Comparison of ENCODE assay signal across 7 cellular contexts in the genomic region with DNA sequence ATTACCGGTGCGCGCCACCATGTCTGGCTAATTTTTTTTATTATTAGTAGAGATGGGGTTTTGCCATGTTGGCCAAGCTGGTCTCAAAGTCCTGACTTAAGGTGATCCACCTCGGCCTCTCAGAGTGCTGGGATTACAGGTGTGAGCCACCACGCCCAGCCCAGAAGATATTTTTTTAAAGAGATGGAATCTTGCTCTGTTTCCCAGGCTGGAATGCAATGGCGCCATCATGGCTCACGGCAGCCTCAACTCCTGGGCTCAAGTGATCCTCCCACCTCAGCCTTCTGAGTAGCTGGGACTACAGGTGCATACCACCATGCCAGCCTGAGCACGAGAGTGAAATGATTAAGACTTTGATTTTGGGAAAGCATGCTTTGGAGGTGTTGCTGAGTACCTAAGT. TPM values are rescaled to one million over a fixed set of nuclear protein-coding genes. Genes with fewer than 3 reads are reported as not detected.
DNase-seq lines count a peak whose midpoint lies in the region; ATAC-seq and TF ChIP-seq lines count a peak whose summit lies in the region.
"Not testable (repeated sequence)": the region's sequence is repeated elsewhere in the genome, so short reads cannot be mapped to it uniquely, and the experiment has no call there.

No MANE protein-coding gene starts in this region.

- H3K27me3 Mint-ChIP-seq in GM23338 (ENCODE audit: insufficient read depth, low read depth, poor library complexity); T-helper 17 cell; activated CD4-positive, alpha-beta memory T cell treated with anti-CD3 and anti-CD28 coated beads, Interleukin-2, amount 10 ng/mL, durations not matched to agents 7 days and 5 days; activated T-helper 2 cell treated with anti-CD3 and anti-CD28 coated beads, Interferon-gamma antibody, Interleukin-2, Interleukin-4, amounts not matched to agents 10 μg/mL and 5 μg/mL and 100 μg/mL, durations not matched to agents 14 hours and 24 hours and 36 hours (ENCODE audit: low read depth); natural killer cell treated with Interleukin-12 subunit alpha and Interleukin-12 subunit beta and Interleukin-15 and Interleukin-18, amount 100 ng/mL, for 72 hours: not testable (repeated sequence)

- not testable (repeated sequence) for DNase-seq in GM23338 (ENCODE audit: low spot score); T-helper 17 cell; activated CD4-positive, alpha-beta memory T cell treated with anti-CD3 and anti-CD28 coated beads, Interleukin-2, amount 10 ng/mL, durations not matched to agents 7 days and 5 days; activated T-helper 2 cell treated with anti-CD3 and anti-CD28 coated beads, Interferon-gamma antibody, Interleukin-2, Interleukin-4, amounts not matched to agents 10 μg/mL and 5 μg/mL and 100 μg/mL, durations not matched to agents 14 hours and 24 hours and 36 hours (ENCODE audit: low spot score); natural killer cell treated with Interleukin-12 subunit alpha and Interleukin-12 subunit beta and Interleukin-15 and Interleukin-18, amount 100 ng/mL, for 72 hours (ENCODE audit: low spot score); stimulated activated effector memory CD8-positive, alpha-beta T cell treated with anti-CD3 and anti-CD28 coated beads, Interleukin-12 subunit alpha, Interleukin-12 subunit beta, amount 100 ng/mL, for 72 hours (ENCODE audit: low spot score in 2 of 2)

- H3K4me3 Mint-ChIP-seq in GM23338; T-helper 17 cell; activated CD4-positive, alpha-beta memory T cell treated with anti-CD3 and anti-CD28 coated beads, Interleukin-2, amount 10 ng/mL, durations not matched to agents 7 days and 5 days; activated T-helper 2 cell treated with anti-CD3 and anti-CD28 coated beads, Interferon-gamma antibody, Interleukin-2, Interleukin-4, amounts not matched to agents 10 μg/mL and 5 μg/mL and 100 μg/mL, durations not matched to agents 14 hours and 24 hours and 36 hours (ENCODE audit: low read depth); natural killer cell treated with Interleukin-12 subunit alpha and Interleukin-12 subunit beta and Interleukin-15 and Interleukin-18, amount 100 ng/mL, for 72 hours; stimulated activated effector memory CD8-positive, alpha-beta T cell treated with anti-CD3 and anti-CD28 coated beads, Interleukin-12 subunit alpha, Interleukin-12 subunit beta, amount 100 ng/mL, for 72 hours: not testable (repeated sequence)

- H3K4me1 Mint-ChIP-seq in GM23338 (peaks cover 38% of the 10 kb centered on the region), T-helper 17 cell (peaks cover 32% of the 10 kb centered on the region)
- H3K4me1 Mint-ChIP-seq in activated CD4-positive, alpha-beta memory T cell treated with anti-CD3 and anti-CD28 coated beads, Interleukin-2, amount 10 ng/mL, durations not matched to agents 7 days and 5 days: peaks cover 53% of the 10 kb centered on the region
- peaks cover 29% of the 10 kb centered on the region for H3K4me1 Mint-ChIP-seq in activated T-helper 2 cell treated with anti-CD3 and anti-CD28 coated beads, Interferon-gamma antibody, Interleukin-2, Interleukin-4, amounts not matched to agents 10 μg/mL and 5 μg/mL and 100 μg/mL, durations not matched to agents 14 hours and 24 hours and 36 hours (ENCODE audit: low read depth)
- H3K4me1 Mint-ChIP-seq in natural killer cell treated with Interleukin-12 subunit alpha and Interleukin-12 subunit beta and Interleukin-15 and Interleukin-18, amount 100 ng/mL, for 72 hours (ENCODE audit: low read depth in 2 of 2): peaks cover 35 to 37% of the 10 kb centered on the region in 2 donors
- peaks cover 55% of the 10 kb centered on the region for H3K4me1 Mint-ChIP-seq in stimulated activated effector memory CD8-positive, alpha-beta T cell treated with anti-CD3 and anti-CD28 coated beads, Interleukin-12 subunit alpha, Interleukin-12 subunit beta, amount 100 ng/mL, for 72 hours

- not testable (repeated sequence) for H2AFZ ChIP-seq in GM23338

- not testable (repeated sequence) for H3K9me3 Mint-ChIP-seq in GM23338; activated CD4-positive, alpha-beta memory T cell treated with anti-CD3 and anti-CD28 coated beads, Interleukin-2, amount 10 ng/mL, durations not matched to agents 7 days and 5 days; activated T-helper 2 cell treated with anti-CD3 and anti-CD28 coated beads, Interferon-gamma antibody, Interleukin-2, Interleukin-4, amounts not matched to agents 10 μg/mL and 5 μg/mL and 100 μg/mL, durations not matched to agents 14 hours and 24 hours and 36 hours; natural killer cell treated with Interleukin-12 subunit alpha and Interleukin-12 subunit beta and Interleukin-15 and Interleukin-18, amount 100 ng/mL, for 72 hours; stimulated activated effector memory CD8-positive, alpha-beta T cell treated with anti-CD3 and anti-CD28 coated beads, Interleukin-12 subunit alpha, Interleukin-12 subunit beta, amount 100 ng/mL, for 72 hours

- H3K36me3 Mint-ChIP-seq in GM23338 (ENCODE audit: low read depth): peaks cover 39% of the 10 kb centered on the region
- not testable (repeated sequence) for H3K36me3 Mint-ChIP-seq in T-helper 17 cell (ENCODE audit: low read depth)
- peaks cover 42% of the 10 kb centered on the region for H3K36me3 Mint-ChIP-seq in activated CD4-positive, alpha-beta memory T cell treated with anti-CD3 and anti-CD28 coated beads, Interleukin-2, amount 10 ng/mL, durations not matched to agents 7 days and 5 days (ENCODE audit: low read depth)
- peaks cover 45% of the 10 kb centered on the region for H3K36me3 Mint-ChIP-seq in activated T-helper 2 cell treated with anti-CD3 and anti-CD28 coated beads, Interferon-gamma antibody, Interleukin-2, Interleukin-4, amounts not matched to agents 10 μg/mL and 5 μg/mL and 100 μg/mL, durations not matched to agents 14 hours and 24 hours and 36 hours (ENCODE audit: low read depth)
- H3K36me3 Mint-ChIP-seq in natural killer cell treated with Interleukin-12 subunit alpha and Interleukin-12 subunit beta and Interleukin-15 and Interleukin-18, amount 100 ng/mL, for 72 hours: peaks cover 12% of the 10 kb centered on the region
- peaks cover 81% of the 10 kb centered on the region for H3K36me3 Mint-ChIP-seq in stimulated activated effector memory CD8-positive, alpha-beta T cell treated with anti-CD3 and anti-CD28 coated beads, Interleukin-12 subunit alpha, Interleukin-12 subunit beta, amount 100 ng/mL, for 72 hours

- H3K27ac ChIP-seq in GM23338 (ENCODE audit: low read depth): peak overlapping the region; percentile 63; the same call in 1 of the 2 replicates
- peak overlapping the region; percentile 64 to 91 for H3K27ac ChIP-seq in esophagus (ENCODE audit: low read depth in 2 of 2, low read length in 1 of 2)

- H3K27me3 ChIP-seq in GM23338 (ENCODE audit: insufficient read depth); esophagus (ENCODE audit: control insufficient read depth in 1 of 2, insufficient read depth in 2 of 2, low read length in 2 of 2): not testable (repeated sequence)

- CTCF ChIA-PET in activated CD4-positive, alpha-beta memory T cell treated with anti-CD3 and anti-CD28 coated beads, Interleukin-2, amount 10 ng/mL, durations not matched to agents 7 days and 5 days (lab: Charles Lee): interaction anchor here (2.3 kb wide), 1 partner anchor 32 kb away, joined by 6 read pairs; no protein-coding TSS in a partner anchor

- not testable (repeated sequence) for H3K4me3 ChIP-seq in GM23338; esophagus (ENCODE audit: low read depth in 1 of 2, low read length in 2 of 2)

- H3K4me2 ChIP-seq in GM23338: not testable (repeated sequence)

- TF ChIP-seq CTCF in GM23338 (conservative IDR thresholded peaks at IDR 0.05; ENCODE audit: low read depth in 2 of 2): not testable (repeated sequence)

- not testable (repeated sequence) for H3K4me1 ChIP-seq in GM23338 (ENCODE audit: insufficient read depth)
- H3K4me1 ChIP-seq in esophagus (ENCODE audit: control insufficient read depth in 2 of 2, insufficient read depth in 2 of 2, low read length in 1 of 2): peaks cover 0 to 14% of the 10 kb centered on the region in 2 donors

- not testable (repeated sequence) for H3F3A ChIP-seq in GM23338 (replicated peaks; ENCODE audit: low read depth)

- POLR2A ChIA-PET in activated CD4-positive, alpha-beta memory T cell treated with anti-CD3 and anti-CD28 coated beads, Interleukin-2, amount 10 ng/mL, durations not matched to agents 7 days and 5 days (lab: Charles Lee): interaction anchor here (1.3 kb wide), 1 partner anchor 15 kb away, joined by 3 read pairs; no protein-coding TSS in a partner anchor

- not testable (repeated sequence) for ATAC-seq in GM23338; T-helper 17 cell; natural killer cell treated with Interleukin-12 subunit alpha and Interleukin-12 subunit beta and Interleukin-15 and Interleukin-18, amount 100 ng/mL, for 72 hours; stimulated activated effector memory CD8-positive, alpha-beta T cell treated with anti-CD3 and anti-CD28 coated beads, Interleukin-12 subunit alpha, Interleukin-12 subunit beta, amount 100 ng/mL, for 72 hours

- H3K79me2 ChIP-seq in GM23338 (replicated peaks; ENCODE audit: insufficient read depth): peaks cover 86% of the 10 kb centered on the region

- H3K9me3 ChIP-seq in T-helper 17 cell (ENCODE audit: control insufficient read depth, low read length, poor library complexity, severe bottlenecking); esophagus (ENCODE audit: control insufficient read depth in 2 of 2, insufficient read depth in 1 of 2, low read depth in 1 of 2, low read length in 1 of 2): not testable (repeated sequence)

- H4K20me1 ChIP-seq in GM23338 (replicated peaks; ENCODE audit: insufficient read depth): peaks cover 57% of the 10 kb centered on the region

- peaks cover 19% of the 10 kb centered on the region for H3K36me3 ChIP-seq in GM23338 (ENCODE audit: insufficient read depth)
- not testable (repeated sequence) for H3K36me3 ChIP-seq in esophagus (ENCODE audit: control insufficient read depth in 2 of 2, insufficient read depth in 2 of 2, low read length in 1 of 2)

- not testable (repeated sequence) for H3K9me2 ChIP-seq in GM23338 (ENCODE audit: insufficient read depth)

- H3K27ac Mint-ChIP-seq in GM23338: not testable (repeated sequence)
- peak overlapping the region; percentile 37 for H3K27ac Mint-ChIP-seq in T-helper 17 cell
- H3K27ac Mint-ChIP-seq in activated CD4-positive, alpha-beta memory T cell treated with anti-CD3 and anti-CD28 coated beads, Interleukin-2, amount 10 ng/mL, durations not matched to agents 7 days and 5 days: peak overlapping the region; percentile 18
- peak overlapping the region; percentile 13 for H3K27ac Mint-ChIP-seq in activated T-helper 2 cell treated with anti-CD3 and anti-CD28 coated beads, Interferon-gamma antibody, Interleukin-2, Interleukin-4, amounts not matched to agents 10 μg/mL and 5 μg/mL and 100 μg/mL, durations not matched to agents 14 hours and 24 hours and 36 hours
- peak overlapping the region; percentile 31 to 68 for H3K27ac Mint-ChIP-seq in natural killer cell treated with Interleukin-12 subunit alpha and Interleukin-12 subunit beta and Interleukin-15 and Interleukin-18, amount 100 ng/mL, for 72 hours
- peak overlapping the region; percentile 86 for H3K27ac Mint-ChIP-seq in stimulated activated effector memory CD8-positive, alpha-beta T cell treated with anti-CD3 and anti-CD28 coated beads, Interleukin-12 subunit alpha, Interleukin-12 subunit beta, amount 100 ng/mL, for 72 hours

- 88 to 89% methylated on average over 8 of the region's 8 CpGs for WGBS in esophagus, 2 donors

- intact Hi-C loops in activated T-helper 2 cell treated with anti-CD3 and anti-CD28 coated beads, Interferon-gamma antibody, Interleukin-2, Interleukin-4, amounts not matched to agents 10 μg/mL and 5 μg/mL and 100 μg/mL, durations not matched to agents 14 hours and 24 hours and 36 hours (cut with micrococcal nuclease): not testable (repeated sequence)

RNA-seq across cellular contexts. Expression of gene MDH2, which starts 4.8 kb away (rescaled TPM):
- total RNA-seq in GM23338 (2014; rRNA removed; shearing (Covaris generic)): 126 and 150 TPM in 2 replicates
- 163 and 180 TPM in 2 replicates for polyA plus RNA-seq in GM23338 (2016; fragmentation: Nextera tagmentation; extraction: Ambion mirVana)
- total RNA-seq in T-helper 17 cell: 10 to 100 TPM; 73.6 to 77.0 TPM
- total RNA-seq in activated CD4-positive, alpha-beta memory T cell treated with anti-CD3 and anti-CD28 coated beads, Interleukin-2, amount 10 ng/mL, durations not matched to agents 7 days and 5 days: 100 to 1,000 TPM; 159 to 161 TPM
- 268 and 285 TPM in 2 replicates for total RNA-seq in activated T-helper 2 cell treated with anti-CD3 and anti-CD28 coated beads, Interferon-gamma antibody, Interleukin-2, Interleukin-4, amounts not matched to agents 10 μg/mL and 5 μg/mL and 100 μg/mL, durations not matched to agents 14 hours and 24 hours and 36 hours
- 100 to 1,000 TPM in 1 of 2 donors, 10 to 100 TPM in 1; 39.3 to 144 TPM for polyA plus RNA-seq in esophagus
- total RNA-seq in natural killer cell treated with Interleukin-12 subunit alpha and Interleukin-12 subunit beta and Interleukin-15 and Interleukin-18, amount 100 ng/mL, for 72 hours: 100 to 1,000 TPM; 178 to 266 TPM

RNA-seq across cellular contexts. Expression of gene STYXL1, which starts 4.9 kb away (rescaled TPM):
- 28.0 and 47.5 TPM in 2 replicates for total RNA-seq in GM23338 (2014; rRNA removed; shearing (Covaris generic))
- polyA plus RNA-seq in GM23338 (2016; fragmentation: Nextera tagmentation; extraction: Ambion mirVana): 38.3 and 39.2 TPM in 2 replicates
- 10 to 100 TPM in 1 of 2 donors, 1 to 10 TPM in 1; 9.0 to 16.5 TPM for total RNA-seq in T-helper 17 cell
- total RNA-seq in activated CD4-positive, alpha-beta memory T cell treated with anti-CD3 and anti-CD28 coated beads, Interleukin-2, amount 10 ng/mL, durations not matched to agents 7 days and 5 days: 10 to 100 TPM; 37.3 to 40.4 TPM
- 27.7 and 36.1 TPM in 2 replicates for total RNA-seq in activated T-helper 2 cell treated with anti-CD3 and anti-CD28 coated beads, Interferon-gamma antibody, Interleukin-2, Interleukin-4, amounts not matched to agents 10 μg/mL and 5 μg/mL and 100 μg/mL, durations not matched to agents 14 hours and 24 hours and 36 hours
- polyA plus RNA-seq in esophagus: 10 to 100 TPM; 38.5 to 60.5 TPM
- total RNA-seq in natural killer cell treated with Interleukin-12 subunit alpha and Interleukin-12 subunit beta and Interleukin-15 and Interleukin-18, amount 100 ng/mL, for 72 hours: 10 to 100 TPM; 36.6 to 56.4 TPM

RNA-seq across cellular contexts. Expression of gene TMEM120A, which starts 58.3 kb away (rescaled TPM):
- 12.7 TPM in 2 replicates for total RNA-seq in GM23338 (2014; rRNA removed; shearing (Covaris generic))
- polyA plus RNA-seq in GM23338 (2016; fragmentation: Nextera tagmentation; extraction: Ambion mirVana) (22.3 and 27.1 TPM in 2 replicates), esophagus (10 to 100 TPM; 43.8 to 51.0 TPM)
- 10 to 100 TPM; 21.7 to 27.0 TPM for total RNA-seq in T-helper 17 cell
- 10 to 100 TPM; 34.3 to 34.9 TPM for total RNA-seq in activated CD4-positive, alpha-beta memory T cell treated with anti-CD3 and anti-CD28 coated beads, Interleukin-2, amount 10 ng/mL, durations not matched to agents 7 days and 5 days
- total RNA-seq in activated T-helper 2 cell treated with anti-CD3 and anti-CD28 coated beads, Interferon-gamma antibody, Interleukin-2, Interleukin-4, amounts not matched to agents 10 μg/mL and 5 μg/mL and 100 μg/mL, durations not matched to agents 14 hours and 24 hours and 36 hours: 62.4 and 63.7 TPM in 2 replicates
- total RNA-seq in natural killer cell treated with Interleukin-12 subunit alpha and Interleukin-12 subunit beta and Interleukin-15 and Interleukin-18, amount 100 ng/mL, for 72 hours: 100 to 1,000 TPM in 1 of 2 donors, 10 to 100 TPM in 1; 93.9 to 218 TPM
